Comparison of ENCODE assay signal across 30 cellular contexts in genomic region chr6:12301009-12301408, GRCh38.
"Had no signal": no experiment of that assay in that cellular context is flagged by ENCODE, and none has a peak within 500 bp of the region (broad histone marks: within the 10 kb centered on the region; RNA-seq: fewer than 3 reads in every experiment).

No MANE protein-coding gene starts in this region.

- H3K4me3 Mint-ChIP-seq: natural killer cell; nephron; neural progenitor cell; stimulated activated naive B cell treated with anti-CD40 and anti-IgM and Interleukin-4, amounts not matched to agents 10 μg/mL and 1 μg/mL and 100 μg/mL, for 72 hours; stimulated activated naive CD8-positive, alpha-beta T cell treated with anti-CD3 and anti-CD28 coated beads, Interleukin-15, Interleukin-2, amounts not matched to agents 100 ng/mL and 50 ng/mL, for 24 hours had no signal

- H3K79me2 ChIP-seq: parathyroid adenoma had no signal

- H3K4me3 ChIP-seq: neural progenitor cell, ovary, psoas muscle, skin epidermis, smooth muscle cell, spleen, stomach, thoracic aorta, thyroid gland, tibial nerve, upper lobe of left lung, vagina had no signal

- ATAC-seq: natural killer cell; psoas muscle; right cardiac atrium; sciatic nerve; stimulated activated naive B cell treated with anti-CD40 and anti-IgM and Interleukin-4, amounts not matched to agents 10 μg/mL and 1 μg/mL and 100 μg/mL, for 72 hours had no signal

- H2AFZ ChIP-seq: neural progenitor cell, parathyroid adenoma had no signal

- H3K4me1 Mint-ChIP-seq: natural killer cell; nephron; neural progenitor cell; stimulated activated naive B cell treated with anti-CD40 and anti-IgM and Interleukin-4, amounts not matched to agents 10 μg/mL and 1 μg/mL and 100 μg/mL, for 72 hours had no signal

- H3K36me3 Mint-ChIP-seq: natural killer cell, neural progenitor cell had no signal

- H3K9ac ChIP-seq: neural progenitor cell, parathyroid adenoma had no signal

- H3K4me1 ChIP-seq: neural progenitor cell, parathyroid adenoma, psoas muscle, thyroid gland, upper lobe of left lung had no signal

- H3K27ac Mint-ChIP-seq: natural killer cell; nephron; neural progenitor cell; progenitor cell of endocrine pancreas; stimulated activated naive B cell treated with anti-CD40 and anti-IgM and Interleukin-4, amounts not matched to agents 10 μg/mL and 1 μg/mL and 100 μg/mL, for 72 hours; stimulated activated naive CD8-positive, alpha-beta T cell treated with anti-CD3 and anti-CD28 coated beads, Interleukin-15, Interleukin-2, amounts not matched to agents 100 ng/mL and 50 ng/mL, for 24 hours had no signal

- DNase-seq: natural killer cell; occipital lobe; ovary; posterior cingulate gyrus; psoas muscle; right cardiac atrium; stimulated activated CD4-positive, alpha-beta T cell treated with anti-CD3 and anti-CD28 coated beads, Interleukin-12 subunit alpha, Interleukin-12 subunit beta, amount 100 ng/mL, for 4 hours; stimulated activated CD4-positive, alpha-beta T cell treated with anti-CD3 and anti-CD28 coated beads, Interleukin-1b, Interleukin-23, amount 100 ng/mL, for 48 hours; stimulated activated CD4-positive, alpha-beta T cell treated with anti-CD3 and anti-CD28 coated beads, Interleukin-4, amount 100 ng/mL, for 1 hour; stimulated activated CD4-positive, alpha-beta T cell treated with anti-CD3 and anti-CD28 coated beads, Interleukin-4, amount 100 ng/mL, for 4 hours; stimulated activated CD8-positive, alpha-beta memory T cell treated with anti-CD3 and anti-CD28 coated beads, Interleukin-4, amount 100 ng/mL, for 48 hours; stimulated activated naive B cell treated with anti-CD40 and anti-IgM and Interleukin-4, amounts not matched to agents 10 μg/mL and 1 μg/mL and 100 μg/mL, for 72 hours; stimulated activated naive CD4-positive, alpha-beta T cell treated with Interleukin-2 at 50 U/mL for 16 hours; stomach; thyroid gland; trophoblast cell; upper lobe of left lung had no signal

- FAIRE-seq: urothelium cell line had no signal

- H3K4me2 ChIP-seq: neural progenitor cell, smooth muscle cell had no signal

- H3K27me3 ChIP-seq: neural progenitor cell, ovary, spleen, stomach, thyroid gland, tibial nerve, upper lobe of left lung, vagina had no signal

- H3K9me3 ChIP-seq: ovary, psoas muscle, spleen, stomach, thoracic aorta, thyroid gland, tibial nerve, upper lobe of left lung, vagina had no signal

- H3K36me3 ChIP-seq: neural progenitor cell, ovary, stomach, thoracic aorta, thyroid gland, tibial nerve, vagina had no signal

- H3K27ac ChIP-seq: neural progenitor cell, ovary, parathyroid adenoma, psoas muscle, skin epidermis, spleen, stomach, thoracic aorta, thyroid gland, tibial nerve, upper lobe of left lung, vagina had no signal

- H3K9me3 Mint-ChIP-seq: natural killer cell; nephron; stimulated activated naive B cell treated with anti-CD40 and anti-IgM and Interleukin-4, amounts not matched to agents 10 μg/mL and 1 μg/mL and 100 μg/mL, for 72 hours; stimulated activated naive CD8-positive, alpha-beta T cell treated with anti-CD3 and anti-CD28 coated beads, Interleukin-15, Interleukin-2, amounts not matched to agents 100 ng/mL and 50 ng/mL, for 24 hours had no signal
